Comparison of ENCODE assay signal across 8 cellular contexts in genomic region chr6:26065952-26066380, GRCh38. TPM values are rescaled to one million over a fixed set of nuclear protein-coding genes. Genes with fewer than 3 reads are reported as not detected.
A peak's percentile ranks its signal among the peaks of the same experiment; 100 is the strongest.
DNase-seq lines count a peak whose midpoint lies in the region; ATAC-seq and TF ChIP-seq lines count a peak whose summit lies in the region.

No MANE protein-coding gene starts in this region.

- no peak overlapping the region for H3K4me3 Mint-ChIP-seq in T-helper 17 cell
- no peak overlapping the region for H3K4me3 Mint-ChIP-seq in chondrocyte (ENCODE audit: unreplicated experiment)

- peak; percentile 97 for TF ChIP-seq CTCF in chondrocyte (IDR thresholded peaks at IDR 0.05)

- no peak overlapping the region for H3K27ac Mint-ChIP-seq in T-helper 17 cell
- H3K27ac Mint-ChIP-seq in chondrocyte (ENCODE audit: unreplicated experiment), result peak overlapping the region; percentile 49

- H3K27me3 Mint-ChIP-seq in T-helper 17 cell (no peaks in the 10 kb centered on the region), chondrocyte (ENCODE audit: low read depth) (no peaks in the 10 kb centered on the region)

- ATAC-seq in GM18498 (IDR thresholded peaks at IDR 0.05; ENCODE audit: unreplicated experiment), result peak; percentile 88
- peak; percentile 90 for ATAC-seq in HG02840 (IDR thresholded peaks at IDR 0.05; ENCODE audit: low FRiP score, unreplicated experiment)
- ATAC-seq in T-helper 17 cell, result peak; percentile 98

- H3K36me3 Mint-ChIP-seq in T-helper 17 cell (ENCODE audit: low read depth) (no peaks in the 10 kb centered on the region), chondrocyte (ENCODE audit: low read depth) (no peaks in the 10 kb centered on the region)

- no peaks in the 10 kb centered on the region for H3K9me3 ChIP-seq in T-helper 17 cell (ENCODE audit: control insufficient read depth, low read length, poor library complexity, severe bottlenecking)

- no peaks in the 10 kb centered on the region for H3K9me3 Mint-ChIP-seq in chondrocyte (ENCODE audit: low read depth)

- H3K4me1 Mint-ChIP-seq in T-helper 17 cell (peaks cover 3% of the 10 kb centered on the region), chondrocyte (ENCODE audit: low read depth) (peaks cover 15% of the 10 kb centered on the region)

- DNase-seq in AG08395 (ENCODE audit: low spot score) (peak; percentile 82), NCI-H146 treated with DMSO at 0.1 percent for 48 hours (lab: John Stamatoyannopoulos, UW; ENCODE audit: unreplicated experiment) (peak; percentile 76), T-helper 17 cell (peak in 2 of 3 donors; percentile 24 to 32), chondrocyte (ENCODE audit: low spot score) (no peak), left kidney (ENCODE audit: low read depth, low spot score) (peak; percentile 93)
- DNase-seq in stimulated activated naive CD4-positive, alpha-beta T cell treated with Interleukin-2 at 50 U/mL for 16 hours (lab: John Stamatoyannopoulos, UW), result peak; percentile 10

RNA-seq across cellular contexts. Expression of gene HFE, which starts 21.3 kb away (rescaled TPM):
- 1 to 10 TPM; 1.2 to 2.4 TPM for total RNA-seq in T-helper 17 cell
- total RNA-seq in chondrocyte, result 6.1 to 7.5 TPM (median 6.4 TPM) in 3 replicates
